Comparison of ENCODE assay signal across 1 cellular context in the genomic region with DNA sequence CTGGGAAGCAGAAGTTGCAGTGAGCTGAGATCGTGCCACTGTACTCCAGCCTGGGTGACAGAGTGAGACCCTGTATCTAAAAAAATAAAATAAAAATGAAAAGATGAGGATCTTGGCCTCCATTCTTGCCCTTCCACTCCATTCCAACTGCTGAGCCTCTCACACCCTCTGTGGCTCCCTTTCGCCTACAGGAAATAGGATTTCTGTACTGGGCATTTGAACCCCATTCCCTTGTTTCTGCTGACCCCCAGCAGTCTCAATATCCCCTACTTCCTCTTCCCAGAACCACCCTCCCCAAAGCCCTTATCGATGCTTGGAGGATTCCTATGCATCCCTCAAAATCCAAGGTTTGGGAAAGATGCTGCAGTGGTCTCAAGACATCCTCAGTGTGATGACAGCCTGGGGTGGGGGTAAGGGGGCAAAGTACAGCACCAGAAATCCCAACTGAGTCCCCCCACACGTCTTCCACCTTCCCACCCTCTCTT.
TF ChIP-seq lines count a peak whose summit lies in the region.

No MANE protein-coding gene starts in this region.

TF ChIP-seq in SK-N-SH, 30 proteins besides CTCF, POLR2A, EP300 and RAD21 (continued from another document):
- TF ChIP-seq, protein P1, sequence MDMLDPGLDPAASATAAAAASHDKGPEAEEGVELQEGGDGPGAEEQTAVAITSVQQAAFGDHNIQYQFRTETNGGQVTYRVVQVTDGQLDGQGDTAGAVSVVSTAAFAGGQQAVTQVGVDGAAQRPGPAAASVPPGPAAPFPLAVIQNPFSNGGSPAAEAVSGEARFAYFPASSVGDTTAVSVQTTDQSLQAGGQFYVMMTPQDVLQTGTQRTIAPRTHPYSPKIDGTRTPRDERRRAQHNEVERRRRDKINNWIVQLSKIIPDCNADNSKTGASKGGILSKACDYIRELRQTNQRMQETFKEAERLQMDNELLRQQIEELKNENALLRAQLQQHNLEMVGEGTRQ (IDR thresholded peaks at IDR 0.05; ENCODE audit: borderline replicate concordance, low read depth, low read length) = no peak
- no peak for TF ChIP-seq RFX5 (IDR thresholded peaks at IDR 0.05; ENCODE audit: low read length)
- TF ChIP-seq TCF12 (IDR thresholded peaks at IDR 0.05) = no peak
- TF ChIP-seq GABPA (IDR thresholded peaks at IDR 0.05; ENCODE audit: low read depth) = no peak
